ENCODE assay signal across 9 cellular contexts in the genomic region with DNA sequence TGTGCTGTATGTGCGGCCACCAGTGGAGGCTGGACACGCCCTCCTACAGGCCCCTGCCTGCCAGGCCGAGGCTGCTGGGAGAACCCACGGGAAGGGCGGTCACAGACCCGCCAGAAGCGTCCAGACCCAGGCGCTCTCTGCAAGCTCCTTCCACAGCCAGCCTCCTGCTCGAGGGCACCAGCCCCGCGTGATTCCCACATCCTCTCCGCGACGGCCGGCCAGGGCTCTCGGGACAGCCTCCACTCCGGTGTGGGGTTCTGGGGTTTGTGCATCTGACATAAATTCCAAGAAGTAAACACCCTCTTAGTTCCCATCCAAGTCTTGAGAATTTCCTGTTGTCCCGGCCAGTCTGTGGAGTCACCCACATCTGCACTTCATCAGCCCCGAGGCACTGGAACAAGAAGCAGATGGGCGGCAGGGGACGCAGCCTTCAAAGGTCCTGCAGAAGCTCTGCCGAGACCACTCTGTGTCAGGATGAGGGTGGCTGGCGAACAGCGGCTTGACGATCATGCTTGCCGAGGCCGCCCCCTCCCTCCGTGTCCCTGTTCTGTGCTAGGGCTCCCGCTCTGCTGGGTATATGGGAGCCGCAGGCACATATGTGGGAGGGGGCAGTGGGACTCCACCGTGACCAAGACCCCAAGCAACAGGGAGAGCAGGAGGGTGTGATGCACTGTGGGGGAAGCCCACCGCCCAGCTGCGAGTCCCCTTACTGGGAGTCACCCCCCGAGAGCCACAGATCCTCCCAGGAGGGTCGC. TPM values are rescaled to one million over a fixed set of nuclear protein-coding genes. Genes with fewer than 3 reads are reported as not detected.
DNase-seq lines count a peak whose midpoint lies in the region; ATAC-seq and TF ChIP-seq lines count a peak whose summit lies in the region.
"Had no signal": no experiment of that assay in that cellular context is flagged by ENCODE, and none has a peak within 500 bp of the region (broad histone marks: within the 10 kb centered on the region; RNA-seq: fewer than 3 reads in every experiment).

No MANE protein-coding gene starts in this region.

- H3K4me3 Mint-ChIP-seq in nephron progenitor cell: no peak overlapping the region
- H3K4me3 Mint-ChIP-seq: stimulated activated effector memory CD8-positive, alpha-beta T cell treated with anti-CD3 and anti-CD28 coated beads, Interleukin-12 subunit alpha, Interleukin-12 subunit beta, amount 100 ng/mL, for 72 hours had no signal

- peaks cover 21% of the 10 kb centered on the region for H3K4me1 Mint-ChIP-seq in nephron progenitor cell

- peaks cover 9% of the 10 kb centered on the region for H3K27me3 Mint-ChIP-seq in nephron progenitor cell (ENCODE audit: low read depth, poor library complexity)

- ATAC-seq in GM18861 (IDR thresholded peaks at IDR 0.05; ENCODE audit: unreplicated experiment) (no peak), GM19328 (IDR thresholded peaks at IDR 0.05; ENCODE audit: unreplicated experiment) (no peak)
- ATAC-seq: stimulated activated effector memory CD8-positive, alpha-beta T cell treated with anti-CD3 and anti-CD28 coated beads, Interleukin-12 subunit alpha, Interleukin-12 subunit beta, amount 100 ng/mL, for 72 hours had no signal

- H3K4me1 ChIP-seq in adrenal gland (replicated peaks in 1 of 2): peaks cover 13 to 37% of the 10 kb centered on the region in 2 donors
- peaks cover 76% of the 10 kb centered on the region for H3K4me1 ChIP-seq in vagina

- peak overlapping the region; percentile 71 for H3K27ac Mint-ChIP-seq in nephron progenitor cell
- H3K27ac Mint-ChIP-seq: stimulated activated effector memory CD8-positive, alpha-beta T cell treated with anti-CD3 and anti-CD28 coated beads, Interleukin-12 subunit alpha, Interleukin-12 subunit beta, amount 100 ng/mL, for 72 hours had no signal

- H3K36me3 Mint-ChIP-seq in nephron progenitor cell (ENCODE audit: low read depth): no peaks in the 10 kb centered on the region

- intact Hi-C loops in adrenal gland (cut with DNase I): no loop called here
- intact Hi-C loops in vagina (cut with DNase I): loop anchor here (5.0 kb wide), 1 partner anchor 81 kb away; the partner anchor contains the start of genes CRAMP1 and IFT140

- no peak for TF ChIP-seq POLR2A in adrenal gland (IDR thresholded peaks at IDR 0.05)
- TF ChIP-seq POLR2A in vagina (IDR thresholded peaks at IDR 0.05): no peak

- peak overlapping the region in 1 of 4 donors; percentile 29 for H3K4me3 ChIP-seq in adrenal gland
- no peak overlapping the region for H3K4me3 ChIP-seq in fibroblast of villous mesenchyme (ENCODE audit: low read depth, low read length)
- H3K4me3 ChIP-seq in vagina: peak overlapping the region; percentile 23 to 64

- H3K9me3 ChIP-seq in adrenal gland (replicated peaks in 1 of 3) (no peaks in the 10 kb centered on the region), vagina (no peaks in the 10 kb centered on the region)

- no peak for TF ChIP-seq CTCF in adrenal gland (IDR thresholded peaks at IDR 0.05)
- TF ChIP-seq CTCF in fibroblast of villous mesenchyme (IDR thresholded peaks at IDR 0.05; ENCODE audit: insufficient read depth, low read depth, low read length): no peak
- no peak for TF ChIP-seq CTCF in nephron progenitor cell (IDR thresholded peaks at IDR 0.05)
- TF ChIP-seq CTCF in vagina (IDR thresholded peaks at IDR 0.05): no peak

- H3K27ac ChIP-seq in adrenal gland (peak overlapping the region in 4 of 5 donors; percentile 65 to 97 (median 81)), vagina (peak overlapping the region; percentile 91)

- peak in 3 of 7 donors; percentile 35 to 82 (median 49) for DNase-seq in adrenal gland
- peak; percentile 96 for DNase-seq in fibroblast of villous mesenchyme (ENCODE audit: low read depth)
- DNase-seq in nephron progenitor cell: no peak
- no peak for DNase-seq in vagina (ENCODE audit: extremely low spot score in 2 of 2)
- no peak for DNase-seq in DMS 273 treated with DMSO at 0.1 percent for 48 hours (lab: John Stamatoyannopoulos, UW)

- no peaks in the 10 kb centered on the region for H3K9me3 Mint-ChIP-seq in nephron progenitor cell
- H3K9me3 Mint-ChIP-seq: stimulated activated effector memory CD8-positive, alpha-beta T cell treated with anti-CD3 and anti-CD28 coated beads, Interleukin-12 subunit alpha, Interleukin-12 subunit beta, amount 100 ng/mL, for 72 hours had no signal

- no peaks in the 10 kb centered on the region for H3K27me3 ChIP-seq in adrenal gland
- no peaks in the 10 kb centered on the region for H3K27me3 ChIP-seq in vagina

- H3K36me3 ChIP-seq in adrenal gland (replicated peaks in 1 of 2) (no peaks in the 10 kb centered on the region), vagina (no peaks in the 10 kb centered on the region)

- 62 to 73% (median 67%) methylated on average over 15 to 35 of the region's 35 CpGs for WGBS in adrenal gland, 4 donors

RNA-seq across cellular contexts. Expression of gene TMEM204, which starts 2.4 kb away (rescaled TPM):
- total RNA-seq in adrenal gland (10 to 100 TPM; 20.1 to 77.2 (median 31.3) TPM), fibroblast of villous mesenchyme (22.5 and 36.1 TPM in 2 replicates), vagina (33.1 TPM)
- 10 to 100 TPM in 2 of 3 donors, 1 to 10 TPM in 1; 7.4 to 30.7 (median 26.6) TPM for polyA plus RNA-seq in adrenal gland

RNA-seq across cellular contexts. Expression of gene TELO2, which starts 37.9 kb away (rescaled TPM):
- 10 to 100 TPM; 17.0 to 53.7 (median 23.7) TPM for total RNA-seq in adrenal gland
- polyA plus RNA-seq in adrenal gland: 100 to 1,000 TPM in 1 of 3 donors, 10 to 100 TPM in 1, 1 to 10 TPM in 1; 1.3 to 173 (median 96.0) TPM
- 21.6 and 22.2 TPM in 2 replicates for total RNA-seq in fibroblast of villous mesenchyme
- total RNA-seq in vagina: 23.8 TPM

RNA-seq across cellular contexts. Expression of gene PTX4, which starts 42.3 kb away (rescaled TPM):
- 1 to 10 TPM in 2 of 8 donors, under 1 TPM in 4, not detected in 2; 0.39 to 1.4 (median 0.61) TPM for total RNA-seq in adrenal gland
- polyA plus RNA-seq in adrenal gland: under 1 TPM in 2 of 3 donors, not detected in 1; 0.16 to 0.17 TPM
- 0.32 and 0.43 TPM in 2 replicates for total RNA-seq in fibroblast of villous mesenchyme
- not detected for total RNA-seq in vagina
- total RNA-seq: pulmonary artery endothelial cell had no signal

RNA-seq across cellular contexts. Expression of gene CLCN7, which starts 56.2 kb away (rescaled TPM):
- total RNA-seq in adrenal gland: 100 to 1,000 TPM in 5 of 8 donors, 10 to 100 TPM in 3; 83.8 to 243 (median 142) TPM
- polyA plus RNA-seq in adrenal gland: 100 to 1,000 TPM in 2 of 3 donors, 10 to 100 TPM in 1; 25.3 to 369 (median 133) TPM
- total RNA-seq in fibroblast of villous mesenchyme: 85.1 and 159 TPM in 2 replicates
- total RNA-seq in vagina: 49.8 TPM
